Comparison of ENCODE assay signal across 23 cellular contexts in the genomic region with DNA sequence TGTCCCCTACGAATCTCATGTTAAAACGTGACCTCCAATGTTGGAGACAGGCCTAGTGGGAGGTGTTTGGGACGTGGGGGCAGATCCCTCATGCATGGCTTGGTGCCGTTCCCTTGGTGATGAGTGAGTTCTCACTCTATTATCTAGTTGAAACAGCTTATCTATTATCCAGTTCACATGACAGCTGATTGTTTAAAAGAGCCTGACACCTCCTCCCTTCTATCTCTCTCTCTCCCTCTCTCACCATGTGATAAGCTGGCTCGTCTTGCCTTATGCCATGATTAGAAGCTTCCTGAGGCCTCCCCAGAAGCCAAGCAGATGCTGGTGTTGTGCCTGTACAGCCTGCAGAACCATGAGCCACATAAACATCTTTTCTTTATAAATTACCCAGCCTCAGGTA.
"Had no signal": no experiment of that assay in that cellular context is flagged by ENCODE, and none has a peak within 500 bp of the region (broad histone marks: within the 10 kb centered on the region; RNA-seq: fewer than 3 reads in every experiment).

No MANE protein-coding gene starts in this region.

- H3K27ac Mint-ChIP-seq: effector memory CD8-positive, alpha-beta T cell; naive thymus-derived CD4-positive, alpha-beta T cell had no signal

- ATAC-seq: effector memory CD8-positive, alpha-beta T cell; foreskin keratinocyte; left colon; left lobe of liver; left ventricle myocardium superior; lower lobe of right lung; naive thymus-derived CD4-positive, alpha-beta T cell had no signal

- DNase-seq: dermis blood vessel endothelial cell; dorsolateral prefrontal cortex; effector CD8-positive, alpha-beta T cell; effector memory CD8-positive, alpha-beta T cell; foreskin keratinocyte; glutamatergic neuron; heart right ventricle; hippocampal formation; islet precursor cell; kidney; kidney glomerular epithelial cell; left colon; left ventricle myocardium superior; lower lobe of right lung; mesenchymal stem cell; midbrain; naive thymus-derived CD4-positive, alpha-beta T cell had no signal

- H3K9me3 Mint-ChIP-seq: effector memory CD8-positive, alpha-beta T cell had no signal

- H3K4me3 Mint-ChIP-seq: effector memory CD8-positive, alpha-beta T cell; naive thymus-derived CD4-positive, alpha-beta T cell had no signal

- H3K27me3 ChIP-seq: esophagus muscularis mucosa, foreskin keratinocyte, heart right ventricle had no signal

- H3K27ac ChIP-seq: coronary artery, dorsolateral prefrontal cortex, esophagus muscularis mucosa, foreskin keratinocyte, heart right ventricle, lower lobe of right lung had no signal

- H3K36me3 ChIP-seq: esophagus muscularis mucosa, heart right ventricle, lower lobe of right lung had no signal

- H3K9me3 ChIP-seq: esophagus muscularis mucosa, lower lobe of right lung had no signal

- FAIRE-seq: colon, endothelial cell of umbilical vein, frontal cortex, kidney had no signal

- H3K4me3 ChIP-seq: coronary artery, dorsolateral prefrontal cortex, esophagus muscularis mucosa, heart right ventricle, lower lobe of right lung had no signal
